Comparison of ENCODE assay signal across 16 cellular contexts in genomic region chr12:105296116-105297095, GRCh38.
"Had no signal": no experiment of that assay in that cellular context is flagged by ENCODE, and none has a peak within 500 bp of the region (broad histone marks: within the 10 kb centered on the region; RNA-seq: fewer than 3 reads in every experiment).

No MANE protein-coding gene starts in this region.

- H3K27me3 ChIP-seq: body of pancreas, pancreas, stomach, vagina had no signal

- DNase-seq: activated CD4-positive, alpha-beta T cell treated with anti-CD3 and anti-CD28 coated beads for 36 hours; activated CD4-positive, alpha-beta T cell treated with anti-CD3 and anti-CD28 coated beads, Interleukin-2, amount 50 U/mL, for 48 hours; activated naive CD4-positive, alpha-beta T cell treated with Interleukin-2 at 50 U/mL for 16 hours; activated naive CD8-positive, alpha-beta T cell treated with anti-CD3 and anti-CD28 coated beads, Interleukin-2, amount 10 ng/mL, durations not matched to agents 7 days and 5 days; activated T-cell treated with anti-CD3 and anti-CD28 coated beads for 4 hours; body of pancreas; dermis blood vessel endothelial cell; effector memory CD8-positive, alpha-beta T cell; heart right ventricle; left ventricle myocardium inferior; pancreas; stimulated activated CD4-positive, alpha-beta T cell treated with anti-CD3 and anti-CD28 coated beads, Interleukin-4, amount 100 ng/mL, for 1 hour; stomach; trophoblast cell had no signal

- H3K4me3 ChIP-seq: body of pancreas, heart right ventricle, left ventricle myocardium inferior, pancreas, smooth muscle cell, stomach, vagina had no signal

- H3K4me1 ChIP-seq: body of pancreas, heart right ventricle, left ventricle myocardium inferior, pancreas, stomach, vagina had no signal

- H3K9me3 ChIP-seq: body of pancreas, pancreas, vagina had no signal

- H3K36me3 ChIP-seq: heart right ventricle, left ventricle myocardium inferior, pancreas, stomach, vagina had no signal

- H3K27ac ChIP-seq: body of pancreas, heart right ventricle, left ventricle myocardium inferior, pancreas, stomach, vagina had no signal

- H3K4me2 ChIP-seq: smooth muscle cell had no signal
